Comparison of ENCODE assay signal across 1 cellular context in genomic region chr1:152107289-152107983, GRCh38.
TF ChIP-seq lines count a peak whose summit lies in the region.

No MANE protein-coding gene starts in this region.

TF ChIP-seq in HCT116, 20 proteins besides CTCF, POLR2A, EP300 and RAD21 (continued from another document):
- TF ChIP-seq CBX3 (IDR thresholded peaks at IDR 0.05; ENCODE audit: low read depth): peak; percentile 48
- TF ChIP-seq CEBPB (IDR thresholded peaks at IDR 0.05; ENCODE audit: low read depth): no peak
- TF ChIP-seq, protein P1, sequence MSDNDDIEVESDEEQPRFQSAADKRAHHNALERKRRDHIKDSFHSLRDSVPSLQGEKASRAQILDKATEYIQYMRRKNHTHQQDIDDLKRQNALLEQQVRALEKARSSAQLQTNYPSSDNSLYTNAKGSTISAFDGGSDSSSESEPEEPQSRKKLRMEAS (IDR thresholded peaks at IDR 0.05): 0 out of 2 replicates have a peak, but pooled peaks have one; percentile 43
- no peak; the same call in 1 of the 2 replicates for TF ChIP-seq SIN3A (IDR thresholded peaks at IDR 0.05; ENCODE audit: low read depth)
